In the genomic region with DNA sequence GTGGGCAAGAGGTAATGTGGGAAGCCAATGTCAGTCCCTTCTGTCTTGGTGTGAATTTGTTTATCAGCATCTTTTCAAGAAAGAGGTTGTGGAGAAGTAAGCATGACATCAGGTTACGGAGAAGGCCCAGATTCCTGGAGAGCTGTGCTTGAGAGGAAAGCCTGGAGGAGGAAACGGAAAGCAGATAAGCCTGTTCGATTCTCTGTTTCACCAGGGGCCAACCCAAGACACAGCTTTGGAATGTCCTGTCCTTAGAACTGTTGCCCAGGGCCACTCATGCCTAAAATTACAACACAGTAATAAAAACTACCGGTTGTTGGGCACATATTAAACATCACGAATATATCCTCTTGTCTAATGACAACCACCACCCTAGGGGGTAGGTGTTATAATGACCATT, we compare ENCODE assay signal across 18 cellular contexts.
DNase-seq lines count a peak whose midpoint lies in the region; ATAC-seq, FAIRE-seq and TF ChIP-seq lines count a peak whose summit lies in the region.
"Had no signal": no experiment of that assay in that cellular context is flagged by ENCODE, and none has a peak within 500 bp of the region (broad histone marks: within the 10 kb centered on the region; RNA-seq: fewer than 3 reads in every experiment).

No MANE protein-coding gene starts in this region.

- DNase-seq in left ventricle myocardium superior (no peak), Right ventricle myocardium inferior (ENCODE audit: missing footprints) (no peak), endothelial cell of umbilical vein (ENCODE audit: low read depth, low spot score) (peak; percentile 90), lung (ENCODE audit: low spot score) (no peak), DMS79 treated with DMSO at 0.1 percent for 48 hours (lab: John Stamatoyannopoulos, UW) (no peak), hippocampal formation (lab: John Stamatoyannopoulos, UW) (no peak), SJCRH30 (no peak)
- DNase-seq: HCEC 1CT, IMR-90, MV-4-11, NCI-H1436, NCI-H345, NCI-H69 had no signal

- POLR2A ChIA-PET in endothelial cell of umbilical vein (lab: Charles Lee) = interaction anchor here (0.7 kb wide), 1 partner anchor 297 kb away, joined by 4 read pairs; no protein-coding TSS in a partner anchor

- H3K9me1 ChIP-seq in endothelial cell of umbilical vein (replicated peaks; ENCODE audit: control insufficient read depth, extremely low read depth, insufficient read depth, low read length) = no peaks in the 10 kb centered on the region

- H3K4me2 ChIP-seq in endothelial cell of umbilical vein (ENCODE audit: insufficient read depth, low read length) = peak overlapping the region; percentile 24
- H3K4me2 ChIP-seq: PC-9 had no signal

- dilution Hi-C loops in endothelial cell of umbilical vein (cut with MboI; ENCODE audit: extremely low pct_ligation_motif_present, low sequenced_read_pairs) = no loop called here

- peak overlapping the region; percentile 59 for H3K27ac ChIP-seq in endothelial cell of umbilical vein (ENCODE audit: insufficient read depth, low read depth, low read length)
- H3K27ac ChIP-seq in lung (ENCODE audit: low read depth in 1 of 2, low read length in 1 of 2) = no peak overlapping the region
- no peak overlapping the region for H3K27ac ChIP-seq in SJCRH30
- H3K27ac ChIP-seq: C4-2B, PC-9 had no signal

- H3K79me2 ChIP-seq in endothelial cell of umbilical vein (ENCODE audit: control insufficient read depth, insufficient read depth, low read length) = peaks cover 44% of the 10 kb centered on the region

- TF ChIP-seq CTCF in endothelial cell of umbilical vein (IDR thresholded peaks at IDR 0.05; ENCODE audit: extremely low read depth in 1 of 2, insufficient read depth in 1 of 2, low read depth in 1 of 2, low read length in 2 of 2) (no peak), lung (IDR thresholded peaks at IDR 0.05; ENCODE audit: control extremely low read depth, extremely low read depth) (no peak)

- no peaks in the 10 kb centered on the region for H3K9me3 ChIP-seq in endothelial cell of umbilical vein (replicated peaks; ENCODE audit: control insufficient read depth, insufficient read depth, low read length)
- no peaks in the 10 kb centered on the region for H3K9me3 ChIP-seq in lung (ENCODE audit: control insufficient read depth in 2 of 2, insufficient read depth in 1 of 2, low read length in 1 of 2)
- H3K9me3 ChIP-seq in SJCRH30 (replicated peaks) = no peaks in the 10 kb centered on the region

- H3K27me3 ChIP-seq in endothelial cell of umbilical vein (ENCODE audit: control insufficient read depth in 2 of 2, insufficient read depth in 2 of 2, low read length in 2 of 2) = no peaks in the 10 kb centered on the region
- H3K27me3 ChIP-seq in lung (ENCODE audit: control insufficient read depth, insufficient read depth) = no peaks in the 10 kb centered on the region
- no peaks in the 10 kb centered on the region for H3K27me3 ChIP-seq in SJCRH30

- no peak overlapping the region for H3K4me3 ChIP-seq in endothelial cell of umbilical vein (replicated peaks in 1 of 3; ENCODE audit: insufficient read depth in 1 of 3, low read depth in 1 of 3, low read length in 3 of 3)
- H3K4me3 ChIP-seq in lung = no peak overlapping the region
- H3K4me3 ChIP-seq in SJCRH30 = no peak overlapping the region
- H3K4me3 ChIP-seq: PC-9 had no signal

- peak; percentile 43 for TF ChIP-seq POLR2A in endothelial cell of umbilical vein (IDR thresholded peaks at IDR 0.05; ENCODE audit: low read depth, low read length)

- intact Hi-C loops in left ventricle myocardium superior (cut with micrococcal nuclease) = no loop called here
- intact Hi-C loops in Right ventricle myocardium inferior (cut with DNase I) = no loop called here
- intact Hi-C loops in endothelial cell of umbilical vein (cut with micrococcal nuclease) = loop anchor here (1.0 kb wide), 1 partner anchor 84 kb away; no protein-coding TSS in a partner anchor

- H2AFZ ChIP-seq in endothelial cell of umbilical vein (ENCODE audit: low read depth, low read length) = no peak overlapping the region
- H2AFZ ChIP-seq: PC-9 had no signal

- H3K9ac ChIP-seq in endothelial cell of umbilical vein (replicated peaks; ENCODE audit: extremely low read depth, insufficient read depth, low read length) = peak overlapping the region; percentile 34

- peak; percentile 97 for FAIRE-seq in endothelial cell of umbilical vein (lab: Jason Lieb, UNC)
- FAIRE-seq: A204.1, GM12892 had no signal

- 58 to 80% methylated on average over 5 of the region's 5 CpGs for WGBS in lung, 2 donors

- no TSS peak for BruUV-seq in endothelial cell of umbilical vein (replicated peaks; lab: Mats Ljungman, UMichigan)

- H3K4me1 ChIP-seq in endothelial cell of umbilical vein (ENCODE audit: control insufficient read depth, extremely low read depth, insufficient read depth, low read length) = peaks cover 35% of the 10 kb centered on the region
- H3K4me1 ChIP-seq in lung (ENCODE audit: control insufficient read depth in 2 of 2, insufficient read depth in 2 of 2, low read length in 2 of 2) = peaks cover 4 to 27% of the 10 kb centered on the region in 2 donors
- H3K4me1 ChIP-seq in SJCRH30 = peaks cover 22% of the 10 kb centered on the region

- peak; percentile 28 for ATAC-seq in left ventricle myocardium superior
- no peak for ATAC-seq in Right ventricle myocardium inferior
- ATAC-seq in lung (ENCODE audit: insufficient read depth, low FRiP score) = peak; percentile 29
- ATAC-seq in HG02884 (IDR thresholded peaks at IDR 0.05; ENCODE audit: unreplicated experiment) = no peak

- CTCF ChIA-PET in endothelial cell of umbilical vein (lab: Charles Lee) = interaction anchor here (1.1 to 1.3 kb wide), 3 partner anchors 13 to 304 kb away, joined by 3 read pairs; no protein-coding TSS in a partner anchor

- H3K36me3 ChIP-seq in endothelial cell of umbilical vein (ENCODE audit: control insufficient read depth in 2 of 2, extremely low read depth in 1 of 2, insufficient read depth in 2 of 2, low read length in 2 of 2) (no peaks in the 10 kb centered on the region), lung (ENCODE audit: control insufficient read depth in 2 of 2, insufficient read depth in 2 of 2, low read length in 2 of 2) (no peaks in the 10 kb centered on the region), SJCRH30 (peaks cover 6% of the 10 kb centered on the region; the same call in 1 of the 2 replicates)

- H4K20me1 ChIP-seq in endothelial cell of umbilical vein (replicated peaks; ENCODE audit: control insufficient read depth, extremely low read depth, insufficient read depth, low read length) = peaks cover 3% of the 10 kb centered on the region

TF ChIP-seq in endothelial cell of umbilical vein, 7 proteins besides CTCF, POLR2A, EP300 and RAD21:
- TF ChIP-seq, protein P1, sequence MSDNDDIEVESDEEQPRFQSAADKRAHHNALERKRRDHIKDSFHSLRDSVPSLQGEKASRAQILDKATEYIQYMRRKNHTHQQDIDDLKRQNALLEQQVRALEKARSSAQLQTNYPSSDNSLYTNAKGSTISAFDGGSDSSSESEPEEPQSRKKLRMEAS (IDR thresholded peaks at IDR 0.05; ENCODE audit: insufficient read depth, insufficient read length) = no peak
- TF ChIP-seq GATA2 (IDR thresholded peaks at IDR 0.05; ENCODE audit: insufficient read depth, insufficient read length, low read depth, low read length) (peak; percentile 97), FOS (IDR thresholded peaks at IDR 0.05; ENCODE audit: borderline replicate concordance, insufficient read depth, low read length) (peak; percentile 66), POLR2AphosphoS5 (IDR thresholded peaks at IDR 0.05; ENCODE audit: insufficient read depth, low read depth, low read length) (peak; percentile 88), MYC (IDR thresholded peaks at IDR 0.05; ENCODE audit: low read depth, low read length) (no peak), JUN (IDR thresholded peaks at IDR 0.05; ENCODE audit: borderline replicate concordance, insufficient read depth, insufficient read length, low read depth) (peak; percentile 63)

Comparison
In these comparisons a context has a peak if more than half of its experiments do, and no peak if none do; other contexts are left out.
1. ATAC-seq: peak in left ventricle myocardium superior (single experiment) and lung (single experiment); none in Right ventricle myocardium inferior (single experiment) and HG02884 (single experiment).